1 cellular context compared by ENCODE assay signal in genomic region chrX:39850630-39851152, GRCh38.
A peak's percentile ranks its signal among the peaks of the same experiment; 100 is the strongest.
TF ChIP-seq lines count a peak whose summit lies in the region.

No MANE protein-coding gene starts in this region.

TF ChIP-seq in K562, 482 proteins besides CTCF, POLR2A, EP300 and RAD21 (continued from another document and continues in another):
- TF ChIP-seq GATAD2B (IDR thresholded peaks at IDR 0.05; ENCODE audit: borderline replicate concordance), result peak; percentile 34; the same call in 1 of the 2 replicates
- no peak for TF ChIP-seq ZNF239 (CRISPR knock-in tag; IDR thresholded peaks at IDR 0.05)
- TF ChIP-seq BCLAF1 (IDR thresholded peaks at IDR 0.05; ENCODE audit: borderline replicate concordance in 1 of 2, control insufficient read depth in 1 of 2, low read depth in 2 of 2, low read length in 1 of 2), result no peak
- TF ChIP-seq HMBOX1 (IDR thresholded peaks at IDR 0.05), result peak; percentile 55; the same call in 1 of the 2 replicates
- TF ChIP-seq SMARCE1 (IDR thresholded peaks at IDR 0.05), result peak; percentile 65
- 0 out of 2 replicates have a peak, but pooled peaks have one; percentile 40 for TF ChIP-seq ZBTB9 (CRISPR knock-in tag; IDR thresholded peaks at IDR 0.05)
- TF ChIP-seq ZNF398 (CRISPR knock-in tag; IDR thresholded peaks at IDR 0.05), result no peak
- TF ChIP-seq ZFP30 (CRISPR knock-in tag; IDR thresholded peaks at IDR 0.05; ENCODE audit: borderline replicate concordance), result no peak
- peak; percentile 43; the same call in 1 of the 2 replicates for TF ChIP-seq NFIC (IDR thresholded peaks at IDR 0.05)
- TF ChIP-seq MGA (IDR thresholded peaks at IDR 0.05), result no peak; the same call in 1 of the 2 replicates
- peak; percentile 78 for TF ChIP-seq SMARCA4 (IDR thresholded peaks at IDR 0.05)
- no peak for TF ChIP-seq POLR3G (IDR thresholded peaks at IDR 0.05; ENCODE audit: extremely low read depth, insufficient read length, insufficient replicate concordance)
- TF ChIP-seq TRIM24 (IDR thresholded peaks at IDR 0.05), result peak; percentile 67 to 84
- peak; percentile 93 for TF ChIP-seq MEIS2 (IDR thresholded peaks at IDR 0.05; ENCODE audit: partially characterized antibody)
- TF ChIP-seq FOXM1 (IDR thresholded peaks at IDR 0.05; ENCODE audit: low read depth), result peak; percentile 49; the same call in 1 of the 2 replicates
- TF ChIP-seq FOXM1 (CRISPR knock-in tag; IDR thresholded peaks at IDR 0.05; ENCODE audit: low read depth), result no peak
- TF ChIP-seq NRF1 (conservative IDR thresholded peaks at IDR 0.05 in 1 of 2, IDR thresholded peaks at IDR 0.05 in 1 of 2), result 0 out of 4 replicates have a peak, but pooled peaks of 1 of the 2 experiments have one; percentile 8
- no peak for TF ChIP-seq CAMTA2 (CRISPR knock-in tag; conservative IDR thresholded peaks at IDR 0.05)
- TF ChIP-seq ZNF316 (IDR thresholded peaks at IDR 0.05), result peak; percentile 45; the same call in 1 of the 2 replicates
- TF ChIP-seq ZNF740 (CRISPR knock-in tag; IDR thresholded peaks at IDR 0.05), result peak; percentile 95
- peak in 1 of 2 experiments; percentile 81; a peak in 2 of 4 replicates for TF ChIP-seq ZNF740 (tag; IDR thresholded peaks at IDR 0.05)
- peak; percentile 88 for TF ChIP-seq PKNOX1 (IDR thresholded peaks at IDR 0.05)
- no peak for TF ChIP-seq HDAC8 (tag; IDR thresholded peaks at IDR 0.05)
- TF ChIP-seq ZBTB11 (CRISPR knock-in tag; IDR thresholded peaks at IDR 0.05), result no peak
- TF ChIP-seq USF1 (CRISPR knock-in tag; IDR thresholded peaks at IDR 0.05), result no peak
- TF ChIP-seq ZNF232 (CRISPR knock-in tag; IDR thresholded peaks at IDR 0.05), result no peak
- peak in 1 of 2 experiments; percentile 47; a peak in 1 of 3 replicates for TF ChIP-seq CBX3 (IDR thresholded peaks at IDR 0.05; ENCODE audit: borderline replicate concordance in 1 of 2, low read length in 2 of 2)
